34 cellular contexts compared by ENCODE assay signal in genomic region chr10:30210296-30210695, GRCh38.
"Had no signal": no experiment of that assay in that cellular context is flagged by ENCODE, and none has a peak within 500 bp of the region (broad histone marks: within the 10 kb centered on the region; RNA-seq: fewer than 3 reads in every experiment).

No MANE protein-coding gene starts in this region.

- H3K27ac ChIP-seq: KMS-11 had no signal

- H3K4me3 ChIP-seq: MG63 had no signal

- H3K4me2 ChIP-seq: KMS-11 had no signal

- DNase-seq: Karpas-422, Kasumi-1, MG63, MM.1S, MV-4-11, NCI-H1048, NCI-H1092, NCI-H1092 treated with DMSO at 0.1 percent for 48 hours, NCI-H1105, NCI-H1105 treated with DMSO at 0.1 percent for 48 hours, NCI-H1417, NCI-H1417 treated with DMSO at 0.1 percent for 48 hours, NCI-H1436, NCI-H1436 treated with DMSO at 0.1 percent for 48 hours, NCI-H146, NCI-H1694, NCI-H1694 treated with DMSO at 0.1 percent for 48 hours, NCI-H187, NCI-H187 treated with DMSO at 0.1 percent for 48 hours, NCI-H1930, NCI-H2029, NCI-H2029 treated with DMSO at 0.1 percent for 48 hours, NCI-H2081, NCI-H2081 treated with DMSO at 0.1 percent for 48 hours, NCI-H2107, NCI-H2171, NCI-H2171 treated with DMSO at 0.1 percent for 48 hours, NCI-H2227 treated with DMSO at 0.1 percent for 48 hours, NCI-H226, NCI-H345, NCI-H446, NCI-H446 treated with DMSO at 0.1 percent for 48 hours, NCI-H510A had no signal

- H3K27me3 ChIP-seq: MG63 had no signal

- H3K9me3 ChIP-seq: MG63 had no signal

- H3K36me3 ChIP-seq: MG63 had no signal
